ENCODE assay signal across 9 cellular contexts in genomic region chr17:17119533-17119932, GRCh38.
DNase-seq lines count a peak whose midpoint lies in the region; ATAC-seq and TF ChIP-seq lines count a peak whose summit lies in the region.
"Had no signal": no experiment of that assay in that cellular context is flagged by ENCODE, and none has a peak within 500 bp of the region (broad histone marks: within the 10 kb centered on the region; RNA-seq: fewer than 3 reads in every experiment).

No MANE protein-coding gene starts in this region.

- peaks cover 88% of the 10 kb centered on the region for H3K4me1 ChIP-seq in left ventricle myocardium inferior

- TF ChIP-seq CTCF in left ventricle myocardium inferior (IDR thresholded peaks at IDR 0.05; ENCODE audit: borderline replicate concordance), result no peak

- DNase-seq in DMS53 (lab: John Stamatoyannopoulos, UW), result peak; percentile 4
- DNase-seq in DMS53 treated with DMSO at 0.1 percent for 48 hours (lab: John Stamatoyannopoulos, UW; ENCODE audit: unreplicated experiment), result no peak
- peak; percentile 31 for DNase-seq in activated T-helper 1 cell treated with Interleukin-2 at 50 U/mL for 16 hours (ENCODE audit: low read depth)
- DNase-seq in left ventricle myocardium inferior, result no peak
- peak; percentile 26 for DNase-seq in stimulated activated CD8-positive, alpha-beta memory T cell treated with anti-CD3 and anti-CD28 coated beads, Interleukin-12 subunit alpha, Interleukin-12 subunit beta, amount 100 ng/mL, for 1 hour (ENCODE audit: low read depth)
- no peak for DNase-seq in amygdala (lab: John Stamatoyannopoulos, UW)

- H3K4me3 ChIP-seq in left ventricle myocardium inferior, result no peak overlapping the region

- no peaks in the 10 kb centered on the region for H3K9me3 ChIP-seq in left ventricle myocardium inferior (replicated peaks)

- no peaks in the 10 kb centered on the region for H3K36me3 ChIP-seq in left ventricle myocardium inferior

- intact Hi-C loops in left ventricle myocardium inferior (cut with micrococcal nuclease), result no loop called here

- H3K27me3 ChIP-seq in left ventricle myocardium inferior (ENCODE audit: low read depth), result no peaks in the 10 kb centered on the region

- H3K27ac ChIP-seq in left ventricle myocardium inferior (replicated peaks), result peak overlapping the region; percentile 86
- H3K27ac ChIP-seq: 22Rv1 had no signal

- no peak for ATAC-seq in GM19452 (IDR thresholded peaks at IDR 0.05; ENCODE audit: unreplicated experiment)
- no peak for ATAC-seq in GM21528 (IDR thresholded peaks at IDR 0.05; ENCODE audit: low FRiP score, unreplicated experiment)

Comparison
In these comparisons a context has a peak if more than half of its experiments do, and no peak if none do; other contexts are left out.
1. DNase-seq: peak in DMS53 (single experiment), activated T-helper 1 cell treated with Interleukin-2 at 50 U/mL for 16 hours (single experiment) and stimulated activated CD8-positive, alpha-beta memory T cell treated with anti-CD3 and anti-CD28 coated beads, Interleukin-12 subunit alpha, Interleukin-12 subunit beta, amount 100 ng/mL, for 1 hour (single experiment); none in DMS53 treated with DMSO at 0.1 percent for 48 hours (single experiment), left ventricle myocardium inferior (single experiment) and amygdala (0 of 56).